Comparison of ENCODE assay signal across 24 cellular contexts in the genomic region with DNA sequence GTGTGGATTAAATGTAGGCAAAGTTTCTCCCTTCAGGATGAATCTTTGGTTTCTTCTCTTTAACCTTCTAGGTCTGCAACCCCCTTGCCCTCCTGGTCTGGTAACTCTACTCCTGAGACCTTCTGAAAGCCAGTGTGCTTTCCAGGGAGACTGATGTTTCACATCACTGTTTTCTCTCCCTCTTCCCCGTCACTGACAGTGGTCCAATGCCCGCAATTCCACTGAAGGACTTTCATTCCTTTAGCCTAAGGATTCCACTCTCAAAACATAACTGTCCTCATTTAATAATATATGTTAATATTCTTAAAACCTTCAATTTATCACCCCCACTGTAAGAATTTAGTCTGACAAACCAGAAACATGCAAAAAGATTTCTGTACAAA.
DNase-seq lines count a peak whose midpoint lies in the region; ATAC-seq and TF ChIP-seq lines count a peak whose summit lies in the region.
"Had no signal": no experiment of that assay in that cellular context is flagged by ENCODE, and none has a peak within 500 bp of the region (broad histone marks: within the 10 kb centered on the region; RNA-seq: fewer than 3 reads in every experiment).

No MANE protein-coding gene starts in this region.

- peaks cover 15% of the 10 kb centered on the region for H3F3A ChIP-seq in neural progenitor cell (ENCODE audit: low read depth)

- H3K4me1 Mint-ChIP-seq in endodermal cell, result peaks cover 11% of the 10 kb centered on the region
- H3K4me1 Mint-ChIP-seq in neural progenitor cell, result peaks cover 11% of the 10 kb centered on the region
- H3K4me1 Mint-ChIP-seq: activated naive CD4-positive, alpha-beta T cell treated with anti-CD3 and anti-CD28 coated beads, Interleukin-2, amount 50 U/mL, for 24 hours; CD14-positive monocyte; immature natural killer cell had no signal

- H3K27ac ChIP-seq in AG04450 (ENCODE audit: low read depth, low read length), result peak overlapping the region; percentile 94
- H3K27ac ChIP-seq in Panc1 (ENCODE audit: low read length), result no peak overlapping the region; the same call in 1 of the 2 replicates
- H3K27ac ChIP-seq in endodermal cell (ENCODE audit: low read depth, low read length), result no peak overlapping the region
- no peak overlapping the region for H3K27ac ChIP-seq in neural progenitor cell
- H3K27ac ChIP-seq: KMS-11, left ventricle myocardium inferior had no signal

- H3K27ac Mint-ChIP-seq in endodermal cell (peak overlapping the region; percentile 90), neural progenitor cell (no peak overlapping the region)
- H3K27ac Mint-ChIP-seq in activated naive CD4-positive, alpha-beta T cell treated with anti-CD3 and anti-CD28 coated beads, Interleukin-2, amount 50 U/mL, for 72 hours, result no peak overlapping the region
- H3K27ac Mint-ChIP-seq: activated naive CD4-positive, alpha-beta T cell treated with anti-CD3 and anti-CD28 coated beads, Interleukin-2, amount 50 U/mL, for 24 hours; CD14-positive monocyte; immature natural killer cell had no signal

- no peak for TF ChIP-seq CTCF in AG04450 (IDR thresholded peaks at IDR 0.05; ENCODE audit: low read depth, low read length)
- no peak for TF ChIP-seq CTCF in Panc1 (IDR thresholded peaks at IDR 0.05)
- TF ChIP-seq CTCF in endodermal cell (conservative IDR thresholded peaks at IDR 0.05), result no peak
- no peak for TF ChIP-seq CTCF in neural progenitor cell (IDR thresholded peaks at IDR 0.05)

- H3K36me3 Mint-ChIP-seq in endodermal cell (ENCODE audit: low read depth) (peaks cover 2% of the 10 kb centered on the region), neural progenitor cell (no peaks in the 10 kb centered on the region)
- no peaks in the 10 kb centered on the region for H3K36me3 Mint-ChIP-seq in activated naive CD4-positive, alpha-beta T cell treated with anti-CD3 and anti-CD28 coated beads, Interleukin-2, amount 50 U/mL, for 72 hours
- H3K36me3 Mint-ChIP-seq: activated naive CD4-positive, alpha-beta T cell treated with anti-CD3 and anti-CD28 coated beads, Interleukin-2, amount 50 U/mL, for 24 hours; CD14-positive monocyte; immature natural killer cell had no signal

- H3K36me3 ChIP-seq in Panc1 (ENCODE audit: control insufficient read depth, insufficient read depth, low read length), result no peaks in the 10 kb centered on the region
- H3K36me3 ChIP-seq in endodermal cell (ENCODE audit: control insufficient read depth, insufficient read depth, low read length), result no peaks in the 10 kb centered on the region
- H3K36me3 ChIP-seq in neural progenitor cell, result no peaks in the 10 kb centered on the region
- H3K36me3 ChIP-seq: left ventricle myocardium inferior had no signal

- H3K4me3 Mint-ChIP-seq in endodermal cell, result peak overlapping the region; percentile 64
- no peak overlapping the region for H3K4me3 Mint-ChIP-seq in neural progenitor cell
- H3K4me3 Mint-ChIP-seq: activated naive CD4-positive, alpha-beta T cell treated with anti-CD3 and anti-CD28 coated beads, Interleukin-2, amount 50 U/mL, for 24 hours; activated T-cell treated with anti-CD3 and anti-CD28 coated beads, Interleukin-2, amount 50 U/mL, for 4 hours; immature natural killer cell had no signal

- intact Hi-C loops in Panc1 (cut with micrococcal nuclease; ENCODE audit: unreplicated experiment), result no loop called here

- H3K4me1 ChIP-seq in Panc1 (ENCODE audit: control insufficient read depth, insufficient read depth, low read length), result no peaks in the 10 kb centered on the region
- H3K4me1 ChIP-seq in endodermal cell (ENCODE audit: control insufficient read depth, insufficient read depth, low read length), result peaks cover 2% of the 10 kb centered on the region
- H3K4me1 ChIP-seq in neural progenitor cell, result peaks cover 13% of the 10 kb centered on the region
- H3K4me1 ChIP-seq: left ventricle myocardium inferior had no signal

- 53 to 60% methylated on average over 1 to 2 of the region's 2 CpGs for WGBS in endodermal cell (ENCODE audit: insufficient coverage in 1 of 2, insufficient read length in 1 of 2), 2 experiments

- peaks cover 5% of the 10 kb centered on the region for H3K9me3 Mint-ChIP-seq in endodermal cell
- peaks cover 5% of the 10 kb centered on the region for H3K9me3 Mint-ChIP-seq in neural progenitor cell
- peaks cover 0 to 4% of the 10 kb centered on the region in 2 donors for H3K9me3 Mint-ChIP-seq in activated naive CD4-positive, alpha-beta T cell treated with anti-CD3 and anti-CD28 coated beads, Interleukin-2, amount 50 U/mL, for 72 hours
- H3K9me3 Mint-ChIP-seq: activated naive CD4-positive, alpha-beta T cell treated with anti-CD3 and anti-CD28 coated beads, Interleukin-2, amount 50 U/mL, for 24 hours had no signal

- no peak for DNase-seq in AG04450 (ENCODE audit: low read depth, low spot score)
- DNase-seq in Panc1 (ENCODE audit: low read depth, low spot score), result no peak
- DNase-seq in endodermal cell, result no peak
- DNase-seq in neural progenitor cell (ENCODE audit: low spot score), result no peak
- DNase-seq in midbrain (lab: John Stamatoyannopoulos, UW), result no peak
- no peak for DNase-seq in activated naive CD4-positive, alpha-beta T cell treated with anti-CD3 and anti-CD28 coated beads, Interleukin-2, amount 50 U/mL, for 72 hours (ENCODE audit: low spot score in 2 of 2)
- DNase-seq in KG1 (lab: John Stamatoyannopoulos, UW), result no peak
- DNase-seq in SHP77 treated with DMSO at 0.1 percent for 48 hours (lab: John Stamatoyannopoulos, UW), result no peak
- DNase-seq: activated CD4-positive, alpha-beta T cell treated with anti-CD3 and anti-CD28 coated beads for 1 hour; activated CD8-positive, alpha-beta memory T cell treated with anti-CD3 and anti-CD28 coated beads for 24 hours; activated T-cell treated with anti-CD3 and anti-CD28 coated beads, Interleukin-2, amount 50 U/mL, for 4 hours; DMS153; GDM1; head of caudate nucleus; immature natural killer cell; left ventricle myocardium inferior; NCI-H2081 treated with DMSO at 0.1 percent for 48 hours; NCI-H446 treated with DMSO at 0.1 percent for 48 hours; nucleus accumbens; retina; stimulated activated CD8-positive, alpha-beta memory T cell treated with anti-CD3 and anti-CD28 coated beads, Interleukin-4, amount 100 ng/mL, for 48 hours had no signal

- peak overlapping the region; percentile 50 for H3K4me3 ChIP-seq in AG04450 (ENCODE audit: low read depth, low read length)
- H3K4me3 ChIP-seq in Panc1 (ENCODE audit: low read depth in 2 of 2, low read length in 2 of 2), result no peak overlapping the region; a peak in 1 of 4 replicates
- H3K4me3 ChIP-seq in endodermal cell (ENCODE audit: low read length), result no peak overlapping the region
- peak overlapping the region; percentile 42 for H3K4me3 ChIP-seq in neural progenitor cell
- H3K4me3 ChIP-seq: left ventricle myocardium inferior had no signal

- in situ Hi-C loops in Panc1 (cut with HindIII; ENCODE audit: low pct_unique_long_range_greater_than_20kb, low sequenced_read_pairs), result no loop called here

- no peaks in the 10 kb centered on the region for H3K27me3 ChIP-seq in AG04450 (ENCODE audit: control insufficient read depth, insufficient read depth, low read length)
- H3K27me3 ChIP-seq in Panc1 (ENCODE audit: control insufficient read depth, insufficient read depth, low read length), result no peaks in the 10 kb centered on the region
- H3K27me3 ChIP-seq in endodermal cell (ENCODE audit: control insufficient read depth, insufficient read depth, low read length, poor library complexity, severe bottlenecking), result no peaks in the 10 kb centered on the region
- H3K27me3 ChIP-seq in neural progenitor cell, result no peaks in the 10 kb centered on the region

- no peaks in the 10 kb centered on the region for H4K20me1 ChIP-seq in neural progenitor cell (ENCODE audit: low read depth)

- H3K9ac ChIP-seq in endodermal cell (ENCODE audit: extremely low read depth, low read length, poor library complexity, severe bottlenecking) (no peak overlapping the region), neural progenitor cell (no peak overlapping the region)
- H3K9ac ChIP-seq: KMS-11 had no signal

- H3K27me3 Mint-ChIP-seq in endodermal cell (ENCODE audit: insufficient read depth) (peaks cover 3% of the 10 kb centered on the region), neural progenitor cell (ENCODE audit: insufficient read depth, low read depth) (no peaks in the 10 kb centered on the region)

- BruUV-seq in Panc1 (replicated peaks; lab: Mats Ljungman, UMichigan), result no TSS peak

- no peaks in the 10 kb centered on the region for H3K79me2 ChIP-seq in neural progenitor cell (ENCODE audit: low read depth)

- H2AFZ ChIP-seq in neural progenitor cell (replicated peaks), result peak overlapping the region; percentile 52

- POLR2A ChIA-PET in AG04450 (lab: Yijun Ruan, JAX), result interaction anchor here (0.8 to 1.7 kb wide), 4 partner anchors 28 to 1100 kb away, joined by 3 to 10 read pairs (median 3); no protein-coding TSS in a partner anchor
- POLR2A ChIA-PET in Panc1 (lab: Charles Lee), result interaction anchor here (0.5 kb wide), 1 partner anchor 293 kb away, joined by 3 read pairs; no protein-coding TSS in a partner anchor

- ATAC-seq in Panc1, result peak; percentile 65
- no peak for ATAC-seq in activated naive CD4-positive, alpha-beta T cell treated with anti-CD3 and anti-CD28 coated beads, Interleukin-2, amount 50 U/mL, for 72 hours
- ATAC-seq: activated T-cell treated with anti-CD3 and anti-CD28 coated beads, Interleukin-2, amount 50 U/mL, for 4 hours had no signal

- peak overlapping the region; percentile 70 for H3K4me2 ChIP-seq in neural progenitor cell
- H3K4me2 ChIP-seq: KMS-11 had no signal

- CTCF ChIA-PET in AG04450 (lab: Charles Lee) (interaction anchor here (1.2 to 1.8 kb wide), 4 partner anchors 98 to 241 kb away, joined by 3 to 9 read pairs (median 6); partner anchors contain the start of gene CPNE4), Panc1 (lab: Charles Lee) (no interaction called here)

- H3K9me3 ChIP-seq in AG04450 (ENCODE audit: control insufficient read depth, insufficient read depth, low read length) (no peaks in the 10 kb centered on the region), Panc1 (ENCODE audit: control insufficient read depth, insufficient read depth, low read depth, low read length) (peaks cover 7% of the 10 kb centered on the region; the same call in 1 of the 2 replicates), endodermal cell (ENCODE audit: control insufficient read depth, low read length) (no peaks in the 10 kb centered on the region), neural progenitor cell (ENCODE audit: low read depth) (no peaks in the 10 kb centered on the region)

Comparison
In these comparisons a context has a peak if more than half of its experiments do, and no peak if none do; other contexts are left out.
1. H3K4me3 ChIP-seq: peak in AG04450 (single experiment) and neural progenitor cell (single experiment); none in Panc1 (0 of 2) and endodermal cell (single experiment).